ENCODE assay signal across 1 cellular context in genomic region chr5:172830275-172830799, GRCh38.
TF ChIP-seq lines count a peak whose summit lies in the region.

No MANE protein-coding gene starts in this region.

TF ChIP-seq in IMR-90, 13 proteins besides CTCF, POLR2A, EP300 and RAD21 (continued from another document):
- TF ChIP-seq BHLHE40 (IDR thresholded peaks at IDR 0.05; ENCODE audit: low read depth, low read length) (no peak), MXI1 (IDR thresholded peaks at IDR 0.05; ENCODE audit: borderline replicate concordance, low read depth, low read length) (no peak), CEBPB (IDR thresholded peaks at IDR 0.05; ENCODE audit: low read depth, low read length) (no peak), CHD1 (IDR thresholded peaks at IDR 0.05; ENCODE audit: low read depth, low read length) (no peak), MAFK (IDR thresholded peaks at IDR 0.05; ENCODE audit: low read depth, low read length) (no peak), RCOR1 (IDR thresholded peaks at IDR 0.05; ENCODE audit: insufficient replicate concordance, low read length) (no peak), NFE2L2 (IDR thresholded peaks at IDR 0.05; ENCODE audit: low read depth, low read length) (no peak), SMC3 (IDR thresholded peaks at IDR 0.05; ENCODE audit: low read depth, low read length) (no peak), RFX5 (IDR thresholded peaks at IDR 0.05; ENCODE audit: low read depth, low read length) (no peak)
- TF ChIP-seq, protein P1, sequence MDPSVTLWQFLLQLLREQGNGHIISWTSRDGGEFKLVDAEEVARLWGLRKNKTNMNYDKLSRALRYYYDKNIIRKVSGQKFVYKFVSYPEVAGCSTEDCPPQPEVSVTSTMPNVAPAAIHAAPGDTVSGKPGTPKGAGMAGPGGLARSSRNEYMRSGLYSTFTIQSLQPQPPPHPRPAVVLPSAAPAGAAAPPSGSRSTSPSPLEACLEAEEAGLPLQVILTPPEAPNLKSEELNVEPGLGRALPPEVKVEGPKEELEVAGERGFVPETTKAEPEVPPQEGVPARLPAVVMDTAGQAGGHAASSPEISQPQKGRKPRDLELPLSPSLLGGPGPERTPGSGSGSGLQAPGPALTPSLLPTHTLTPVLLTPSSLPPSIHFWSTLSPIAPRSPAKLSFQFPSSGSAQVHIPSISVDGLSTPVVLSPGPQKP (IDR thresholded peaks at IDR 0.05; ENCODE audit: borderline replicate concordance, low read depth, low read length), result no peak
